8 cellular contexts compared by ENCODE assay signal in the genomic region with DNA sequence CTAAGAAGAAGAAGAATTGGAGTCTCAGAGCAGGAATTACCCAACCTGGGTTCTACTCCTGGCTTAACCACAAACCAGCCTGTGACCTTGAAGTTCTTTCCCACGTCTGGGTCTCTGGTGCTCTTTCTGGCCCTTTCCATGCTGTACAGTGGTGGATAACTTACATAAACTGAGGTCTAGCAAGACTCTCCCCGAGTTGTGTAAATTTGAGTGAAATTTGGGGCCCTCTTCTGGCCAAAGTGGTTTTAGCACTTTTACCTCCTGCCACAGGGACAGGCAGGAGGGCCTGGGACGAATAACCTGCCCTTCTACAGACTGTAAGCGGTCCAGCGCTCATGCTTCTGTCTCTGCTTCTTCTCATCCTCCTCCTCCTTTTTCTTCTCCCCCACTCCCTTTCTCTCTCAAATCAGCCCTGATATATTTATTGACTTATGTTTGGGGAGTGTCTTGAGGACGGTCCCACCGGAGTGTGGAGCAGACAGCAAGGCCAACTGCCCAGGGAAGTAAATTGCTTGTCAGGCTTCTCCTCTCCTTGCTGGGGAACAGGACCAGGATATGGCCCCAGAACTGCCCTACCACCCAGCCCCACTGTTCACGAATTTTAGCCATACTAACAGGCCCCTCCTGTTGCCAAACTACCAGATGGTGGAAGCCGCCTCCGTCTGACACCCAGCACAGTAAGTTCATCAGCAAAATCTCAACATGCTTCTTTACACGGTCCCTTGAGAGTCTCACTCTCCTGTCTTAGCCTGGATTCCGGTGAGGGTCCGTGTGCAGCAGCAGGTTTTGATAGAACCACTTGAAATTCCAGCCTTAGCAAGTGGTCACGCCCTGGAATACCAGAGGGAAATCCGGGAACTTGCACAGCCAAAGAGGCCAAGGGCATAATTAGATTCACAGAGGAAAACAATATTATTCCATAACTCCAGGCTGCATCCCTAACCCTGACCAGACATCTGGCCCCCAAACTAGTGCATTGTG. TPM values are rescaled to one million over a fixed set of nuclear protein-coding genes. Genes with fewer than 3 reads are reported as not detected.
DNase-seq lines count a peak whose midpoint lies in the region; ATAC-seq lines count a peak whose summit lies in the region.

No MANE protein-coding gene starts in this region.

- peaks cover 6% of the 10 kb centered on the region for H3K9me3 Mint-ChIP-seq in activated CD4-positive, alpha-beta memory T cell treated with anti-CD3 and anti-CD28 coated beads, Interleukin-2, amount 10 ng/mL, durations not matched to agents 7 days and 5 days
- peaks cover 5% of the 10 kb centered on the region for H3K9me3 Mint-ChIP-seq in stimulated activated memory B cell treated with anti-CD40 and anti-IgM and Interleukin-4, amounts not matched to agents 10 μg/mL and 1 μg/mL and 100 μg/mL, for 72 hours

- CTCF ChIA-PET in activated CD4-positive, alpha-beta memory T cell treated with anti-CD3 and anti-CD28 coated beads, Interleukin-2, amount 10 ng/mL, durations not matched to agents 7 days and 5 days (lab: Charles Lee), result interaction anchor here (0.5 to 4.5 kb wide), 8 partner anchors 11 to 173 kb away, joined by 3 to 78 read pairs (median 6); no protein-coding TSS in a partner anchor

- DNase-seq in EH (ENCODE audit: low read depth), result peak; percentile 76
- DNase-seq in HCEC 1CT, result peak; percentile 44
- DNase-seq in NCI-H226, result peak; percentile 14
- peak; percentile 73 for DNase-seq in activated CD4-positive, alpha-beta memory T cell treated with anti-CD3 and anti-CD28 coated beads, Interleukin-2, amount 10 ng/mL, durations not matched to agents 7 days and 5 days
- peak; percentile 20 for DNase-seq in effector CD8-positive, alpha-beta T cell (lab: John Stamatoyannopoulos, UW)
- peak; percentile 91 for DNase-seq in medulla oblongata (ENCODE audit: extremely low spot score)

- H3K4me3 Mint-ChIP-seq in activated CD4-positive, alpha-beta memory T cell treated with anti-CD3 and anti-CD28 coated beads, Interleukin-2, amount 10 ng/mL, durations not matched to agents 7 days and 5 days, result no peak overlapping the region
- H3K4me3 Mint-ChIP-seq in stimulated activated memory B cell treated with anti-CD40 and anti-IgM and Interleukin-4, amounts not matched to agents 10 μg/mL and 1 μg/mL and 100 μg/mL, for 72 hours, result no peak overlapping the region

- ATAC-seq in stimulated activated memory B cell treated with anti-CD40 and anti-IgM and Interleukin-4, amounts not matched to agents 10 μg/mL and 1 μg/mL and 100 μg/mL, for 72 hours, result peak; percentile 68
- ATAC-seq in HG02852 (IDR thresholded peaks at IDR 0.05; ENCODE audit: unreplicated experiment), result no peak

- no peaks in the 10 kb centered on the region for H3K36me3 Mint-ChIP-seq in activated CD4-positive, alpha-beta memory T cell treated with anti-CD3 and anti-CD28 coated beads, Interleukin-2, amount 10 ng/mL, durations not matched to agents 7 days and 5 days (ENCODE audit: low read depth)
- peaks cover 13% of the 10 kb centered on the region for H3K36me3 Mint-ChIP-seq in stimulated activated memory B cell treated with anti-CD40 and anti-IgM and Interleukin-4, amounts not matched to agents 10 μg/mL and 1 μg/mL and 100 μg/mL, for 72 hours

- H3K27ac Mint-ChIP-seq in activated CD4-positive, alpha-beta memory T cell treated with anti-CD3 and anti-CD28 coated beads, Interleukin-2, amount 10 ng/mL, durations not matched to agents 7 days and 5 days, result no peak overlapping the region
- no peak overlapping the region for H3K27ac Mint-ChIP-seq in stimulated activated memory B cell treated with anti-CD40 and anti-IgM and Interleukin-4, amounts not matched to agents 10 μg/mL and 1 μg/mL and 100 μg/mL, for 72 hours

- POLR2A ChIA-PET in activated CD4-positive, alpha-beta memory T cell treated with anti-CD3 and anti-CD28 coated beads, Interleukin-2, amount 10 ng/mL, durations not matched to agents 7 days and 5 days (lab: Charles Lee), result no interaction called here

- peaks cover 8% of the 10 kb centered on the region for H3K4me1 Mint-ChIP-seq in activated CD4-positive, alpha-beta memory T cell treated with anti-CD3 and anti-CD28 coated beads, Interleukin-2, amount 10 ng/mL, durations not matched to agents 7 days and 5 days
- peaks cover 14% of the 10 kb centered on the region for H3K4me1 Mint-ChIP-seq in stimulated activated memory B cell treated with anti-CD40 and anti-IgM and Interleukin-4, amounts not matched to agents 10 μg/mL and 1 μg/mL and 100 μg/mL, for 72 hours

- peaks cover 32% of the 10 kb centered on the region for H3K27me3 Mint-ChIP-seq in activated CD4-positive, alpha-beta memory T cell treated with anti-CD3 and anti-CD28 coated beads, Interleukin-2, amount 10 ng/mL, durations not matched to agents 7 days and 5 days
- peaks cover 23% of the 10 kb centered on the region for H3K27me3 Mint-ChIP-seq in stimulated activated memory B cell treated with anti-CD40 and anti-IgM and Interleukin-4, amounts not matched to agents 10 μg/mL and 1 μg/mL and 100 μg/mL, for 72 hours

RNA-seq across cellular contexts. Expression of a gene that starts 4.1 kb away (rescaled TPM):
- total RNA-seq in activated CD4-positive, alpha-beta memory T cell treated with anti-CD3 and anti-CD28 coated beads, Interleukin-2, amount 10 ng/mL, durations not matched to agents 7 days and 5 days, result 10 to 100 TPM; 16.5 to 17.9 TPM

RNA-seq across cellular contexts. Expression of a gene that starts 58.5 kb away (rescaled TPM):
- 10 to 100 TPM; 55.1 to 56.8 TPM for total RNA-seq in activated CD4-positive, alpha-beta memory T cell treated with anti-CD3 and anti-CD28 coated beads, Interleukin-2, amount 10 ng/mL, durations not matched to agents 7 days and 5 days

Comparison
In these comparisons a context has a peak if more than half of its experiments do, and no peak if none do; other contexts are left out.
1. DNase-seq: peak in every context shown above with its lines; median percentile 91 in medulla oblongata; 76 in EH; 73 in activated CD4-positive, alpha-beta memory T cell treated with anti-CD3 and anti-CD28 coated beads, Interleukin-2, amount 10 ng/mL, durations not matched to agents 7 days and 5 days; 44 in HCEC 1CT; 20 in effector CD8-positive, alpha-beta T cell; 14 in NCI-H226.